Comparison of ENCODE assay signal across 11 cellular contexts in genomic region chr7:80858141-80858903, GRCh38.
DNase-seq lines count a peak whose midpoint lies in the region; ATAC-seq and TF ChIP-seq lines count a peak whose summit lies in the region.
"Had no signal": no experiment of that assay in that cellular context is flagged by ENCODE, and none has a peak within 500 bp of the region (broad histone marks: within the 10 kb centered on the region; RNA-seq: fewer than 3 reads in every experiment).

No MANE protein-coding gene starts in this region.

- no peaks in the 10 kb centered on the region for H3K9me3 ChIP-seq in skeletal muscle tissue (ENCODE audit: control insufficient read depth in 3 of 3, low read length in 3 of 3)

- DNase-seq in M059J (ENCODE audit: low read depth) (peak; percentile 52), epithelial cell of esophagus (ENCODE audit: low read depth) (peak; percentile 45), NCI-H82 treated with DMSO at 0.1 percent for 48 hours (lab: John Stamatoyannopoulos, UW; ENCODE audit: unreplicated experiment) (no peak), cerebellar nuclear complex (lab: John Stamatoyannopoulos, UW) (no peak)
- DNase-seq in stimulated activated naive CD8-positive, alpha-beta T cell treated with anti-CD3 and anti-CD28 coated beads, Interleukin-15, Interleukin-2, amounts not matched to agents 100 U/mL and 50 U/mL, for 24 hours, result no peak
- DNase-seq: effector CD8-positive, alpha-beta T cell; NCI-H2227 treated with DMSO at 0.1 percent for 48 hours; T1000 had no signal

- H3K36me3 ChIP-seq in skeletal muscle tissue (ENCODE audit: control insufficient read depth in 3 of 3, insufficient read depth in 3 of 3, low read length in 3 of 3), result no peaks in the 10 kb centered on the region

- ATAC-seq in GM18909 (IDR thresholded peaks at IDR 0.05; ENCODE audit: poor library complexity, unreplicated experiment) (peak; percentile 69), GM21717 (IDR thresholded peaks at IDR 0.05; ENCODE audit: unreplicated experiment) (no peak)
- no peak for ATAC-seq in stimulated activated naive CD8-positive, alpha-beta T cell treated with anti-CD3 and anti-CD28 coated beads, Interleukin-15, Interleukin-2, amounts not matched to agents 100 U/mL and 50 U/mL, for 24 hours

- H3K9ac ChIP-seq in skeletal muscle tissue (ENCODE audit: low read depth in 1 of 3, low read length in 3 of 3), result peak overlapping the region in 1 of 3 donors; percentile 0

- H3K27ac ChIP-seq in skeletal muscle tissue (ENCODE audit: low read depth, low read length), result peak overlapping the region; percentile 26

- no peaks in the 10 kb centered on the region for H3K27me3 ChIP-seq in skeletal muscle tissue (ENCODE audit: control insufficient read depth in 3 of 3, insufficient read depth in 3 of 3, low read length in 3 of 3)

- H3K4me1 ChIP-seq in skeletal muscle tissue (ENCODE audit: control insufficient read depth in 3 of 3, insufficient read depth in 3 of 3, low read length in 3 of 3), result peaks cover 0 to 5% (median 0%) of the 10 kb centered on the region in 3 donors

- H3K4me3 ChIP-seq in epithelial cell of esophagus (ENCODE audit: low read length), result no peak overlapping the region
- no peak overlapping the region for H3K4me3 ChIP-seq in skeletal muscle tissue (ENCODE audit: low read length in 3 of 3)

- no peak for TF ChIP-seq CTCF in epithelial cell of esophagus (IDR thresholded peaks at IDR 0.05; ENCODE audit: insufficient read depth, low read depth, low read length, missing control alignments)

Comparison
In these comparisons a context has a peak if more than half of its experiments do, and no peak if none do; other contexts are left out.
1. DNase-seq: peak in M059J (single experiment) and epithelial cell of esophagus (single experiment); none in NCI-H82 treated with DMSO at 0.1 percent for 48 hours (single experiment), cerebellar nuclear complex (0 of 2) and stimulated activated naive CD8-positive, alpha-beta T cell treated with anti-CD3 and anti-CD28 coated beads, Interleukin-15, Interleukin-2, amounts not matched to agents 100 U/mL and 50 U/mL, for 24 hours (single experiment).